ENCODE assay signal across 8 cellular contexts in the genomic region with DNA sequence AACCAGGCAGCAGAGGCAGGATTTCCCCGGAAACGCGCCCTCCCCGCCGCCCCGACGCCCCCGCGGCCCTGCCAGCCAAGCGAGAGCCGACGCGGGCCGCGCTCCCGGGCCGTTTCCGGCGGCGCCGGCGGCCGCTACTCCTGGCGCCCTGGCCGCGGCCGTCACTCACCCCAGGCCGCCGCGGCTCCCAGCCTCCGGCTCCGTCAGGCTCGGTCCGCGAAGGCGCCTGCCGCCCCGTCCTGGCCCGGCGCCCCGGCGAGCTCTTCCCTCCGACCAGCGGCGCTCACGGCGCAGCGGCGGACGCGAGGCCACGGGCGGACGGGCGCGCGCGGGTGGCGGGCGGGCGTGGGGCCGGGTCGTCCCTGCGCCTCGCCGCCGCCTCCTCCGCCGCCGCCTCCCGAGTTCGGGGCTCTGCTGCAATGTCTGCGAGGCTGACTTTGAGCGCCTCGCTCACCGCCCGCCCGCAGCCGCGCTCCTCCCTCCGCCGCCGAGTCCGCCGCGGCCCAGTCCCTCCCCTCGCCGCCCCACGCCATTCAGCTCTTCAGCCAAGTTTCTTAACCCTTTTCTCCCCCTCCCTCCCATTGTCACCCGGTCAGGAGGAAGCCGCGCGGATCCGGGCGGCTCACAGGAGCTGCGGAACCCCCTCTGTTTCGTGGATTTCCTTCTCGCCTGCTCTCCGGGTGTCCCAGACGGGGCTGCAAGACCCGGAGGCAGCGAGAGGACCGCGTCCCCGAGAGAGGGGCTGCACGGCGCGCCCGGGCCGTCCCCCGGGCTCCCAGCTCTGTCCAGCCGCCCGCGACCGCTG. TPM values are rescaled to one million over a fixed set of nuclear protein-coding genes. Genes with fewer than 3 reads are reported as not detected.
DNase-seq lines count a peak whose midpoint lies in the region; ATAC-seq lines count a peak whose summit lies in the region.

Gene NRIP1 (minus strand): TSS at position 425 of the 805 bp plus-strand sequence. CDS start 96,808 bp downstream, outside the sequence.

- H3K27ac ChIP-seq in CD4-positive, CD25-positive, alpha-beta regulatory T cell (ENCODE audit: insufficient read depth, low read length, poor library complexity, severe bottlenecking), result peak within 1 kb of the TSS; percentile 76

- peak within 1 kb of the TSS; percentile 93 for H3K4me3 ChIP-seq in CD4-positive, CD25-positive, alpha-beta regulatory T cell (ENCODE audit: low read depth, low read length)

- H3K9me3 Mint-ChIP-seq in CD4-positive, CD25-positive, alpha-beta regulatory T cell, result peaks cover 0 to 4% (median 0%) of the 10 kb centered on the region in 7 donors
- no peaks in the 10 kb centered on the region for H3K9me3 Mint-ChIP-seq in natural killer cell treated with Interleukin-12 subunit alpha and Interleukin-12 subunit beta and Interleukin-15 and Interleukin-18, amount 100 ng/mL, for 72 hours

- no peaks in the 10 kb centered on the region for H3K36me3 ChIP-seq in CD4-positive, CD25-positive, alpha-beta regulatory T cell (ENCODE audit: control insufficient read depth, insufficient read depth, low read length)

- H3K27ac Mint-ChIP-seq in CD4-positive, CD25-positive, alpha-beta regulatory T cell, result peak within 1 kb of the TSS; percentile 97 to 98 (median 97)
- peak within 1 kb of the TSS; percentile 89 to 96 for H3K27ac Mint-ChIP-seq in natural killer cell treated with Interleukin-12 subunit alpha and Interleukin-12 subunit beta and Interleukin-15 and Interleukin-18, amount 100 ng/mL, for 72 hours

- peak; percentile 66 to 89 (median 80) for DNase-seq in CD4-positive, CD25-positive, alpha-beta regulatory T cell
- DNase-seq in HS-5 (ENCODE audit: low read depth), result peak; percentile 64
- peak; percentile 89 for DNase-seq in RPMI8226
- DNase-seq in activated effector memory CD4-positive, alpha-beta T cell treated with Interleukin-2 at 50 U/mL for 16 hours, result peak; percentile 70
- DNase-seq in fibroblast of peridontal ligament (ENCODE audit: extremely low read depth), result peak; percentile 88
- DNase-seq in natural killer cell treated with Interleukin-12 subunit alpha and Interleukin-12 subunit beta and Interleukin-15 and Interleukin-18, amount 100 ng/mL, for 72 hours (ENCODE audit: low spot score), result peak; percentile 92
- DNase-seq in stimulated activated naive CD4-positive, alpha-beta T cell (lab: John Stamatoyannopoulos, UW), result peak; percentile 67 to 86 (median 76)

- H3K27me3 Mint-ChIP-seq in CD4-positive, CD25-positive, alpha-beta regulatory T cell, result peaks cover 60% of the 10 kb centered on the region
- H3K27me3 Mint-ChIP-seq in natural killer cell treated with Interleukin-12 subunit alpha and Interleukin-12 subunit beta and Interleukin-15 and Interleukin-18, amount 100 ng/mL, for 72 hours, result peaks cover 0 to 4% of the 10 kb centered on the region in 2 donors

- H3K9me3 ChIP-seq in CD4-positive, CD25-positive, alpha-beta regulatory T cell (ENCODE audit: control insufficient read depth in 2 of 2, low read length in 2 of 2), result no peaks in the 10 kb centered on the region

- peak within 1 kb of the TSS; percentile 92 to 98 (median 96) for H3K4me3 Mint-ChIP-seq in CD4-positive, CD25-positive, alpha-beta regulatory T cell
- H3K4me3 Mint-ChIP-seq in natural killer cell treated with Interleukin-12 subunit alpha and Interleukin-12 subunit beta and Interleukin-15 and Interleukin-18, amount 100 ng/mL, for 72 hours, result peak within 1 kb of the TSS; percentile 95

- peaks cover 7 to 48% (median 30%) of the 10 kb centered on the region in 4 donors for H3K4me1 Mint-ChIP-seq in CD4-positive, CD25-positive, alpha-beta regulatory T cell
- peaks cover 39 to 43% of the 10 kb centered on the region in 2 donors for H3K4me1 Mint-ChIP-seq in natural killer cell treated with Interleukin-12 subunit alpha and Interleukin-12 subunit beta and Interleukin-15 and Interleukin-18, amount 100 ng/mL, for 72 hours (ENCODE audit: low read depth in 2 of 2)

- no peaks in the 10 kb centered on the region for H3K36me3 Mint-ChIP-seq in CD4-positive, CD25-positive, alpha-beta regulatory T cell
- H3K36me3 Mint-ChIP-seq in natural killer cell treated with Interleukin-12 subunit alpha and Interleukin-12 subunit beta and Interleukin-15 and Interleukin-18, amount 100 ng/mL, for 72 hours, result no peaks in the 10 kb centered on the region

- H3K27me3 ChIP-seq in CD4-positive, CD25-positive, alpha-beta regulatory T cell (ENCODE audit: control insufficient read depth, insufficient read depth, low read length), result peaks cover 30% of the 10 kb centered on the region

- peak; percentile 84 to 85 for ATAC-seq in CD4-positive, CD25-positive, alpha-beta regulatory T cell (ENCODE audit: low read depth in 2 of 2)
- ATAC-seq in GM19467 (IDR thresholded peaks at IDR 0.05; ENCODE audit: unreplicated experiment), result peak; percentile 78
- peak; percentile 92 to 93 for ATAC-seq in natural killer cell treated with Interleukin-12 subunit alpha and Interleukin-12 subunit beta and Interleukin-15 and Interleukin-18, amount 100 ng/mL, for 72 hours

- peaks cover 27% of the 10 kb centered on the region for H3K4me1 ChIP-seq in CD4-positive, CD25-positive, alpha-beta regulatory T cell (ENCODE audit: control insufficient read depth, insufficient read depth, low read length, poor library complexity, severe bottlenecking)

RNA-seq across cellular contexts. Expression of gene NRIP1, which starts in this region (rescaled TPM):
- total RNA-seq in CD4-positive, CD25-positive, alpha-beta regulatory T cell, result 14.6 TPM
- polyA plus RNA-seq in CD4-positive, CD25-positive, alpha-beta regulatory T cell, result 10 to 100 TPM; 11.6 to 20.3 (median 12.6) TPM
- total RNA-seq in natural killer cell treated with Interleukin-12 subunit alpha and Interleukin-12 subunit beta and Interleukin-15 and Interleukin-18, amount 100 ng/mL, for 72 hours, result 10 to 100 TPM; 16.0 to 24.8 TPM

Comparison
In these comparisons a context has a peak if more than half of its experiments do, and no peak if none do; other contexts are left out.
1. Peak in every context shown above with its lines: DNase-seq, ATAC-seq, H3K4me3 ChIP-seq and H3K27ac ChIP-seq.